8 cellular contexts compared by ENCODE assay signal in genomic region chr6:2839982-2840793, GRCh38. TPM values are rescaled to one million over a fixed set of nuclear protein-coding genes. Genes with fewer than 3 reads are reported as not detected.
A peak's percentile ranks its signal among the peaks of the same experiment; 100 is the strongest.
DNase-seq lines count a peak whose midpoint lies in the region; ATAC-seq and TF ChIP-seq lines count a peak whose summit lies in the region.

No MANE protein-coding gene starts in this region.

- intact Hi-C loops in Right ventricle myocardium superior (cut with DNase I) (no loop called here), cardiac septum (cut with DNase I) (loop anchor here (10.0 kb wide), 1 partner anchor 215 kb away; no protein-coding TSS in a partner anchor), uterus (cut with DNase I; ENCODE audit: low total_unique reads) (loop anchor here (10.0 kb wide), 1 partner anchor 95 kb away; no protein-coding TSS in a partner anchor)

- no peaks in the 10 kb centered on the region for H3K27me3 ChIP-seq in uterus

- H3K36me3 ChIP-seq in mesodermal cell (ENCODE audit: control insufficient read depth, insufficient read depth, low read length) (peaks cover 19% of the 10 kb centered on the region), uterus (no peaks in the 10 kb centered on the region)

- no peak for TF ChIP-seq CTCF in uterus (IDR thresholded peaks at IDR 0.05)

- ATAC-seq in Right ventricle myocardium superior (ENCODE audit: poor library complexity), result peak; percentile 1
- no peak for ATAC-seq in HG03432 (IDR thresholded peaks at IDR 0.05; ENCODE audit: unreplicated experiment)

- DNase-seq in Right ventricle myocardium superior (no peak), cardiac septum (ENCODE audit: low spot score) (no peak), caudate nucleus (lab: John Stamatoyannopoulos, UW) (peak in 25 of 61 donors; percentile 4 to 82 (median 29)), uterus (no peak), middle frontal gyrus (ENCODE audit: extremely low spot score, low spot score) (no peak), foreskin melanocyte (no peak)

- H3K9me3 ChIP-seq in mesodermal cell (ENCODE audit: control insufficient read depth, low read length) (no peaks in the 10 kb centered on the region), uterus (no peaks in the 10 kb centered on the region)

- no peak for TF ChIP-seq POLR2A in uterus (IDR thresholded peaks at IDR 0.05)

- H3K27ac ChIP-seq in caudate nucleus (ENCODE audit: low read depth, low read length) (peak overlapping the region; percentile 88), mesodermal cell (ENCODE audit: low read depth, low read length, severe bottlenecking) (peak overlapping the region; percentile 93), uterus (peak overlapping the region; percentile 90)

- H3K4me1 ChIP-seq in mesodermal cell (ENCODE audit: control insufficient read depth, insufficient read depth, low read length, poor library complexity, severe bottlenecking) (peaks cover 23% of the 10 kb centered on the region), uterus (no peaks in the 10 kb centered on the region)

- 88% methylated on average over 11 of the region's 12 CpGs for WGBS in mesodermal cell (ENCODE audit: insufficient coverage in 2 of 2), 2 experiments

- H3K4me3 ChIP-seq in mesodermal cell (ENCODE audit: extremely low read depth, insufficient read depth, low read length, poor library complexity, severe bottlenecking) (peak overlapping the region; percentile 36), uterus (no peak overlapping the region)

RNA-seq across cellular contexts. Expression of gene SERPINB1, which starts 1.5 kb away (rescaled TPM):
- total RNA-seq in Right ventricle myocardium superior (25.3 TPM), cardiac septum (26.4 TPM), uterus (10 to 100 TPM in 2 of 4 donors, 1 to 10 TPM in 2; 7.7 to 28.2 (median 17.2) TPM)
- polyA plus RNA-seq in mesodermal cell (2013, experiment 1 of 2), result 26.2 TPM
- 29.6 TPM for polyA plus RNA-seq in mesodermal cell (2013, experiment 2 of 2)
